ENCODE assay signal across 8 cellular contexts in the genomic region with DNA sequence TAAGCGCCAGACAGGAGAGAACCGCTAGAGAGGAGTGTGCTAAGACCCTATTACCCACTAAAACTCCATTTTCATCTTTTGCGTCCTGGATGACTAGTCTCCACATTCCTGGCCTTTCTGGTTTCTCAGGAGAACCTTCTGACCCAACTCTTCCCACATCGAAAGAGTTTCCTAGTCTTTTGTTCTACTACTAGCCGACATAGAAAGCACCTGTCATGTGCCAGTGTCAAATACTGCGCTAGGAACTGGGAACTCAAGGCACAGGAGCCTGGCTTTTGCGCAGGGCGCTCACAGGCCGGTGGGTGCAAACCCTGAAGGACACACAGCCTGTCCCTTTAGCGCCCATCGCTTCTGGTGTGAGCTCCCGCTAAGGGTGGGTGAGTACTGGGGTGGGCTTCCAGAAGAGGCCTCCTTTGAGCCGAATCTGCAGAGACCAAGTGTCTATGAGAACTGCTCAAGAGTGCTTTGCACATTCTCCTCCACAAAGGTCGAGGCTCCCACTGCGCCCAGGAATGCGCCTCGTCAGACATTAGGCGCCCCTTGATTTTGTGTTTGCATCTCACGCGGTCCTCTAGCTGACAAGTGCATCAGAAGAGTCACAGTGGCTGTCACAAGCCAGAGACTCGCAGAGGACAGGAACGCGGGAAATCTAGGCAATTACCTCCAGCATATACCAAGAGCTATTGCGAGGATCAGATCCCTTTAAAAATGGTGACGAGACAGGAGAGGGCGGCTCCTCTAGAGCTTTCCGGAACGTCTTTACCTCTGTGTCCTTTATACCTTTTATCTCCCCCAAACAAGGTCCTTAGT. TPM values are rescaled to one million over a fixed set of nuclear protein-coding genes. Genes with fewer than 3 reads are reported as not detected.
DNase-seq lines count a peak whose midpoint lies in the region; ATAC-seq, FAIRE-seq and TF ChIP-seq lines count a peak whose summit lies in the region.

No MANE protein-coding gene starts in this region.

- H3F3A ChIP-seq in DOHH2 (ENCODE audit: control insufficient read depth, insufficient read depth): peaks cover 21% of the 10 kb centered on the region

- H3K9me3 ChIP-seq in DOHH2 (ENCODE audit: control insufficient read depth, insufficient read depth, low read length): no peaks in the 10 kb centered on the region

- peaks cover 62% of the 10 kb centered on the region for H3K4me1 ChIP-seq in DOHH2 (ENCODE audit: control insufficient read depth, low read length)

- H3K4me2 ChIP-seq in DOHH2 (ENCODE audit: low read length): peak overlapping the region; percentile 73

- peaks cover 20% of the 10 kb centered on the region for H3K27me3 ChIP-seq in DOHH2 (ENCODE audit: control insufficient read depth, low read length)

- peaks cover 22% of the 10 kb centered on the region for H3K36me3 ChIP-seq in DOHH2 (ENCODE audit: control insufficient read depth, low read length)

- DNase-seq in NAMALWA (ENCODE audit: low spot score) (peak; percentile 60), inferior parietal cortex (ENCODE audit: extremely low spot score) (peak; percentile 27), foreskin melanocyte (no peak), A172 (ENCODE audit: low spot score) (no peak), GM12891 (ENCODE audit: insufficient read length, low spot score) (no peak)

- FAIRE-seq in GM12891 (lab: Jason Lieb, UNC): no peak

- H4K20me1 ChIP-seq in DOHH2 (ENCODE audit: control insufficient read depth, insufficient read depth, low read depth, low read length): no peaks in the 10 kb centered on the region; the same call in 1 of the 2 replicates

- H3K4me3 Mint-ChIP-seq in activated T-helper 17 cell treated with anti-CD3 and anti-CD28 coated beads, Interleukin-2, amount 50 U/mL, for 72 hours: peak overlapping the region; percentile 86

- H3K9me3 Mint-ChIP-seq in activated T-helper 17 cell treated with anti-CD3 and anti-CD28 coated beads, Interleukin-2, amount 50 U/mL, for 72 hours: no peaks in the 10 kb centered on the region

- no peak for TF ChIP-seq CTCF in DOHH2 (IDR thresholded peaks at IDR 0.05; ENCODE audit: low read depth, low read length, poor library complexity, severe bottlenecking)

- peaks cover 23% of the 10 kb centered on the region for H3K4me1 Mint-ChIP-seq in activated T-helper 17 cell treated with anti-CD3 and anti-CD28 coated beads, Interleukin-2, amount 50 U/mL, for 72 hours

- peaks cover 47% of the 10 kb centered on the region for H3K36me3 Mint-ChIP-seq in activated T-helper 17 cell treated with anti-CD3 and anti-CD28 coated beads, Interleukin-2, amount 50 U/mL, for 72 hours (ENCODE audit: low read depth)

- no peak for ATAC-seq in activated T-helper 17 cell treated with anti-CD3 and anti-CD28 coated beads, Interleukin-2, amount 50 U/mL, for 72 hours (replicated peaks)

- TF ChIP-seq POLR2A in GM12891 (IDR thresholded peaks at IDR 0.05; ENCODE audit: low read depth, low read length): no peak

- H3K27me3 Mint-ChIP-seq in activated T-helper 17 cell treated with anti-CD3 and anti-CD28 coated beads, Interleukin-2, amount 50 U/mL, for 72 hours: peaks cover 22% of the 10 kb centered on the region

- peaks cover 30% of the 10 kb centered on the region for H3K79me2 ChIP-seq in DOHH2 (ENCODE audit: control insufficient read depth, low read length)

- H3K9me2 ChIP-seq in DOHH2 (replicated peaks; ENCODE audit: control insufficient read depth, low read length): no peaks in the 10 kb centered on the region

- peak overlapping the region; percentile 23; the same call in 1 of the 2 replicates for H3K27ac ChIP-seq in DOHH2 (ENCODE audit: low read depth, low read length)
- peak overlapping the region; percentile 83 for H3K27ac ChIP-seq in temporal lobe (ENCODE audit: low read depth, low read length)

- H3K4me3 ChIP-seq in DOHH2 (ENCODE audit: low read length): peak overlapping the region; percentile 91

- peak overlapping the region; percentile 95 for H3K27ac Mint-ChIP-seq in activated T-helper 17 cell treated with anti-CD3 and anti-CD28 coated beads, Interleukin-2, amount 50 U/mL, for 72 hours

TF ChIP-seq in GM12891, 5 proteins besides CTCF, POLR2A, EP300 and RAD21:
- TF ChIP-seq SPI1 (IDR thresholded peaks at IDR 0.05; ENCODE audit: low read depth, low read length): no peak
- TF ChIP-seq TAF1 (IDR thresholded peaks at IDR 0.05; ENCODE audit: low read depth, low read length): no peak
- no peak for TF ChIP-seq POLR2AphosphoS5 (IDR thresholded peaks at IDR 0.05; ENCODE audit: low read depth, low read length)
- TF ChIP-seq PAX5 (IDR thresholded peaks at IDR 0.05; ENCODE audit: insufficient read depth, low read length, severe bottlenecking): no peak
- TF ChIP-seq POU2F2 (IDR thresholded peaks at IDR 0.05; ENCODE audit: low read depth, low read length): no peak

RNA-seq across cellular contexts. Expression of gene PSMB3, which starts 2.0 kb away (rescaled TPM):
- 100 to 1,000 TPM; 235 to 375 TPM for total RNA-seq in activated T-helper 17 cell treated with anti-CD3 and anti-CD28 coated beads, Interleukin-2, amount 50 U/mL, for 72 hours
- total RNA-seq in temporal lobe: 74.7 TPM
- 484 and 521 TPM in 2 replicates for total RNA-seq in A172 (2014; rRNA removed; shearing (Covaris generic))
- 253 TPM for polyA plus RNA-seq in GM12891 (2012; ENCODE audit: low read depth, missing spikeins)

RNA-seq across cellular contexts. Expression of gene PCGF2, which starts 2.4 kb away (rescaled TPM):
- total RNA-seq in activated T-helper 17 cell treated with anti-CD3 and anti-CD28 coated beads, Interleukin-2, amount 50 U/mL, for 72 hours: 1 to 10 TPM; 1.6 to 4.3 TPM
- 11.8 TPM for total RNA-seq in temporal lobe
- 8.2 and 9.9 TPM in 2 replicates for total RNA-seq in A172 (2014; rRNA removed; shearing (Covaris generic))
- polyA plus RNA-seq in GM12891 (2012; ENCODE audit: low read depth, missing spikeins): 21.5 TPM

RNA-seq across cellular contexts. Expression of gene CISD3, which starts 20.4 kb away (rescaled TPM):
- 10 to 100 TPM; 36.1 to 57.3 TPM for total RNA-seq in activated T-helper 17 cell treated with anti-CD3 and anti-CD28 coated beads, Interleukin-2, amount 50 U/mL, for 72 hours
- total RNA-seq in temporal lobe: 0.98 TPM
- total RNA-seq in A172 (2014; rRNA removed; shearing (Covaris generic)): 7.5 and 12.4 TPM in 2 replicates
- 4.7 TPM for polyA plus RNA-seq in GM12891 (2012; ENCODE audit: low read depth, missing spikeins)

RNA-seq across cellular contexts. Expression of gene MLLT6, which starts 45.4 kb away (rescaled TPM):
- 100 to 1,000 TPM; 232 to 395 TPM for total RNA-seq in activated T-helper 17 cell treated with anti-CD3 and anti-CD28 coated beads, Interleukin-2, amount 50 U/mL, for 72 hours
- 20.4 TPM for total RNA-seq in temporal lobe
- 17.4 and 21.4 TPM in 2 replicates for total RNA-seq in A172 (2014; rRNA removed; shearing (Covaris generic))
- 34.8 TPM for polyA plus RNA-seq in GM12891 (2012; ENCODE audit: low read depth, missing spikeins)

RNA-seq across cellular contexts. Expression of gene PIP4K2B, which starts 48.8 kb away (rescaled TPM):
- 10 to 100 TPM; 37.1 to 43.8 TPM for total RNA-seq in activated T-helper 17 cell treated with anti-CD3 and anti-CD28 coated beads, Interleukin-2, amount 50 U/mL, for 72 hours
- 161 TPM for total RNA-seq in temporal lobe
- 55.6 and 66.9 TPM in 2 replicates for total RNA-seq in A172 (2014; rRNA removed; shearing (Covaris generic))
- polyA plus RNA-seq in GM12891 (2012; ENCODE audit: low read depth, missing spikeins): 13.0 TPM

Comparison
In these comparisons a context has a peak if more than half of its experiments do, and no peak if none do; other contexts are left out.
1. DNase-seq: peak in NAMALWA (single experiment) and inferior parietal cortex (single experiment); none in foreskin melanocyte (single experiment), A172 (single experiment) and GM12891 (single experiment).